13 cellular contexts compared by ENCODE assay signal in the genomic region with DNA sequence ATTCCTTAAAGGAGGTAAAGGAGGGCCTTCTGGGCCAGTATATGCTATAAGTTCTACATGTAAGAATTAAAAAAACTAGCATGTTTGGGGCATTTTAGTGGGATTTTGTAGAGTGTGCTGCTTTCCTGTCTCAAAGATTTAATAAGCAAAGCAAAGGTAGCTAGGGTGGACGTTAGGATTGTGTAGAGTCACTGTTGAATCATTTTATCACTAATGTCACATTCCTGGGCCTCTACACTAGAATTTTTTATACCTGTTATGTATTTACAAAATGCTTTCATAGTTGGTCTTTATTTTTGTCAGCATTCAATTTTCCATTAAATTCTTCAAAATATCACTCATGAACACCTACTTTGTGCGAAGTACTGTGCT.
"Had no signal": no experiment of that assay in that cellular context is flagged by ENCODE, and none has a peak within 500 bp of the region (broad histone marks: within the 10 kb centered on the region; RNA-seq: fewer than 3 reads in every experiment).

No MANE protein-coding gene starts in this region.

- H3K9me3 ChIP-seq: stomach, vagina had no signal

- H3K27ac ChIP-seq: ascending aorta, left lung, stomach, vagina had no signal

- H3K36me3 ChIP-seq: ascending aorta, left lung, stomach, vagina had no signal

- H3K4me3 ChIP-seq: ascending aorta, dorsolateral prefrontal cortex, left lung, stomach, vagina had no signal

- DNase-seq: activated CD4-positive, alpha-beta T cell treated with anti-CD3 and anti-CD28 coated beads for 4 hours; activated CD8-positive, alpha-beta memory T cell treated with anti-CD3 and anti-CD28 coated beads, Interleukin-2, amount 50 U/mL, for 48 hours; activated CD8-positive, alpha-beta T cell treated with anti-CD3 and anti-CD28 coated beads for 36 hours; activated naive CD4-positive, alpha-beta T cell; dorsolateral prefrontal cortex; glutamatergic neuron; left lung; mesendoderm; stimulated activated CD4-positive, alpha-beta T cell treated with anti-CD3 and anti-CD28 coated beads, Interleukin-15, amount 100 ng/mL, for 24 hours; stimulated activated CD4-positive, alpha-beta T cell treated with anti-CD3 and anti-CD28 coated beads, Interleukin-4, amount 100 ng/mL, for 4 hours; stomach had no signal

- ATAC-seq: activated CD8-positive, alpha-beta T cell treated with anti-CD3 and anti-CD28 coated beads for 36 hours; left lung had no signal

- H3K27me3 ChIP-seq: ascending aorta, dorsolateral prefrontal cortex, left lung, stomach, vagina had no signal

- H3K4me1 ChIP-seq: ascending aorta, left lung, stomach, vagina had no signal
